In the genomic region with DNA sequence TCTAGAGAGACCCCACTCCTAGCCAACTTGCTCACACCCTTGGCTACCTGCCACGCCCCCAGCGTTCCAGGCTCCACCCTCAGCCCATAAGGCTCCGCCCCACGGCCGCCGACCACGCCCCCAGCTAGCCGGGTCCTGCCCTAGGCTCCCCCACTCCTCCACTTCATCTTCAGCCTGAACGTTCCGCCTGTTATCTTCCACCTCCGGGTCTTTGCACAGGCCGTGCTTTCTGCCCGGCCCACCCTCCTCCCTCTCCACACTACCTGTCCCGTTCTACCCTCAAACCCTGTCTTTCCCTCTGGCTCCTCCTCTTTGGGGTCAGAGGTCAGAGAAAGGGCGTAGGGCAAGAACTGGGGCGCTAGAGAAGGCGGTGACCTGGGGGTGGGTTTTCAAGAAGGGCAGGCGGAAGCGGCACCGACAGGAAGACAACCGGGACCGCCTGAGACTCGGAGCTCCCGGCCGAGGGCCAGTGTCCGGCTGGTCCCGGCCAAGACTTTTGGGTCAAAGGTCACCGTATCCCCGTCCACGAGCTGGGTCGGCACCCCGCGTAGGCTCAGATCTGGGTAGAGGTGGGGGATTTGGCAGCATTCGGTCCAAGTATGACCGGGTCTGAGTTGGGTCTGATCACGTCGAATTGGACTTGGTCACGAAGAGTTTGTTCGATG, we compare ENCODE assay signal across 1 cellular context.
A peak's percentile ranks its signal among the peaks of the same experiment; 100 is the strongest.
TF ChIP-seq lines count a peak whose summit lies in the region.

No MANE protein-coding gene starts in this region.

TF ChIP-seq in HCT116, 20 proteins besides CTCF, POLR2A, EP300 and RAD21:
- peak; percentile 32; the same call in 1 of the 2 replicates for TF ChIP-seq POLR2AphosphoS5 (IDR thresholded peaks at IDR 0.05; ENCODE audit: low read depth, low read length)
- no peak for TF ChIP-seq FOSL1 (IDR thresholded peaks at IDR 0.05; ENCODE audit: low read depth)
